ENCODE assay signal across 18 cellular contexts in the genomic region with DNA sequence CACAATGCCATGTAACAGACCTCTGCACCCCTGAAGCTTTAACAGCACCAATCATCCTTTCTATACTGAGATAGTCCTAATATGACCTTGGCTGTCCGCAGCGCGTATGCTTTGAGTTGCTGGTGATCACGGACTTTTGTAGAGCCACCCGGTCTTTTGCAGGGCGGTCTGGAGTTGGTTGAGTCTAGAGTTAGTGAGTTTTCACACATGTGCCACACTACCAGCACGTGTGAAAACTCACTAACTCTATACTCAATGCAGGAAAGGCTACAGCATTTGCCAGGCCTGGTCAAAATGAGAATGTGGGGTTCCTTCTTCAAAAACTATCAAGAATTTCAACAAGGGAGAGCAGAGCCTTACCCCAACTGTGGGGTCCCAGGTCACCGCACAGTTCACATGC. TPM values are rescaled to one million over a fixed set of nuclear protein-coding genes. Genes with fewer than 3 reads are reported as not detected.
DNase-seq lines count a peak whose midpoint lies in the region; ATAC-seq and TF ChIP-seq lines count a peak whose summit lies in the region.
"Had no signal": no experiment of that assay in that cellular context is flagged by ENCODE, and none has a peak within 500 bp of the region (broad histone marks: within the 10 kb centered on the region; RNA-seq: fewer than 3 reads in every experiment).

No MANE protein-coding gene starts in this region.

- no peak overlapping the region for H3K4me2 ChIP-seq in PC-3 (ENCODE audit: low read length)
- H3K4me2 ChIP-seq: A549 had no signal

- POLR2A ChIA-PET in PC-3 (lab: Charles Lee; ENCODE audit: unreplicated experiment): no interaction called here

- H3K79me2 ChIP-seq in ACC112 (ENCODE audit: control insufficient read depth, insufficient read depth, low read length, unreplicated experiment) (peaks cover 11% of the 10 kb centered on the region), PC-3 (ENCODE audit: low read length) (no peaks in the 10 kb centered on the region)

- no peak overlapping the region for H2AFZ ChIP-seq in ACC112 (ENCODE audit: low read length, unreplicated experiment)
- H2AFZ ChIP-seq in PC-3 (ENCODE audit: low read length): no peak overlapping the region

- no peak overlapping the region for H3K4me3 Mint-ChIP-seq in natural killer cell treated with Interleukin-12 subunit alpha and Interleukin-12 subunit beta and Interleukin-15 and Interleukin-18, amount 100 ng/mL, for 72 hours
- H3K4me3 Mint-ChIP-seq in T-helper 2 cell treated with Interferon-gamma antibody and Interleukin-4, amounts not matched to agents 5 μg/mL and 100 μg/mL, for 36 hours: no peak overlapping the region
- H3K4me3 Mint-ChIP-seq: CD4-positive, CD25-positive, alpha-beta regulatory T cell; CD8-positive, alpha-beta T cell had no signal

- H3K36me3 ChIP-seq in ACC112 (ENCODE audit: insufficient read depth, low read length): 0 out of 2 replicates have a peak, but pooled peaks cover 3% of the 10 kb centered on the region
- H3K36me3 ChIP-seq in PC-3 (ENCODE audit: low read depth, low read length): no peaks in the 10 kb centered on the region
- H3K36me3 ChIP-seq in iPS-18a (ENCODE audit: control insufficient read depth, low read depth, low read length): peaks cover 6% of the 10 kb centered on the region

- H3K4me3 ChIP-seq in ACC112 (ENCODE audit: low read depth, low read length) (no peak overlapping the region), PC-3 (ENCODE audit: low read length) (no peak overlapping the region), iPS-18a (ENCODE audit: low read length) (no peak overlapping the region)
- H3K4me3 ChIP-seq: A549 had no signal

- DNase-seq in PC-3: no peak
- DNase-seq in natural killer cell treated with Interleukin-12 subunit alpha and Interleukin-12 subunit beta and Interleukin-15 and Interleukin-18, amount 100 ng/mL, for 72 hours (ENCODE audit: low spot score): no peak
- DNase-seq in T-helper 2 cell treated with Interferon-gamma antibody and Interleukin-4, amounts not matched to agents 5 μg/mL and 100 μg/mL, for 36 hours (ENCODE audit: low spot score): no peak
- DNase-seq in HUDEP-2 (lab: John Stamatoyannopoulos, UW; ENCODE audit: unreplicated experiment in 76 of 76): no peak
- no peak for DNase-seq in activated T-cell treated with anti-CD3 and anti-CD28 coated beads, Interleukin-2, amount 50 U/mL, for 48 hours
- DNase-seq: 8988T; C1 segment of cervical spinal cord; Caco-2; CD4-positive, CD25-positive, alpha-beta regulatory T cell; CD8-positive, alpha-beta T cell; DMS153; DND-41; GOT3; HCEC 1CT had no signal

- H3K27me3 Mint-ChIP-seq in natural killer cell treated with Interleukin-12 subunit alpha and Interleukin-12 subunit beta and Interleukin-15 and Interleukin-18, amount 100 ng/mL, for 72 hours: peaks cover 0 to 17% of the 10 kb centered on the region in 2 donors
- H3K27me3 Mint-ChIP-seq in T-helper 2 cell treated with Interferon-gamma antibody and Interleukin-4, amounts not matched to agents 5 μg/mL and 100 μg/mL, for 36 hours (ENCODE audit: low read depth): no peaks in the 10 kb centered on the region
- H3K27me3 Mint-ChIP-seq: CD4-positive, CD25-positive, alpha-beta regulatory T cell had no signal

- H3K4me1 Mint-ChIP-seq in natural killer cell treated with Interleukin-12 subunit alpha and Interleukin-12 subunit beta and Interleukin-15 and Interleukin-18, amount 100 ng/mL, for 72 hours (ENCODE audit: low read depth in 2 of 2): peaks cover 48 to 54% of the 10 kb centered on the region in 2 donors
- no peaks in the 10 kb centered on the region for H3K4me1 Mint-ChIP-seq in T-helper 2 cell treated with Interferon-gamma antibody and Interleukin-4, amounts not matched to agents 5 μg/mL and 100 μg/mL, for 36 hours (ENCODE audit: low read depth)

- no peaks in the 10 kb centered on the region for H3K27me3 ChIP-seq in ACC112 (ENCODE audit: insufficient read depth, low read length)
- no peaks in the 10 kb centered on the region for H3K27me3 ChIP-seq in PC-3 (ENCODE audit: low read length)
- no peaks in the 10 kb centered on the region for H3K27me3 ChIP-seq in iPS-18a (ENCODE audit: control insufficient read depth, insufficient read depth, low read length)

- 0 out of 2 replicates have a peak overlapping the region, but pooled peaks have one; percentile 98 for H3K27ac ChIP-seq in ACC112 (ENCODE audit: low read depth, low read length)
- H3K27ac ChIP-seq in PC-3 (ENCODE audit: low read length): 0 out of 2 replicates have a peak overlapping the region, but pooled peaks have one; percentile 92
- H3K27ac ChIP-seq in iPS-18a (ENCODE audit: low read length): peak overlapping the region; percentile 15
- H3K27ac ChIP-seq: A549 had no signal

- intact Hi-C loops in PC-3 (cut with micrococcal nuclease): no loop called here

- BruUV-seq in PC-3 (replicated peaks; lab: Mats Ljungman, UMichigan): no TSS peak

- TF ChIP-seq CTCF in PC-3 (conservative IDR thresholded peaks at IDR 0.05; ENCODE audit: low read depth, low read length): no peak

- no peaks in the 10 kb centered on the region for H3K9me3 ChIP-seq in PC-3 (ENCODE audit: low read length)
- no peaks in the 10 kb centered on the region for H3K9me3 ChIP-seq in iPS-18a (ENCODE audit: control insufficient read depth, low read depth, low read length)
- H3K9me3 ChIP-seq: A549, Caco-2 had no signal

- no peaks in the 10 kb centered on the region for H3K9me3 Mint-ChIP-seq in natural killer cell treated with Interleukin-12 subunit alpha and Interleukin-12 subunit beta and Interleukin-15 and Interleukin-18, amount 100 ng/mL, for 72 hours
- H3K9me3 Mint-ChIP-seq in T-helper 2 cell treated with Interferon-gamma antibody and Interleukin-4, amounts not matched to agents 5 μg/mL and 100 μg/mL, for 36 hours: no peaks in the 10 kb centered on the region
- H3K9me3 Mint-ChIP-seq: CD4-positive, CD25-positive, alpha-beta regulatory T cell; CD8-positive, alpha-beta T cell had no signal

- H3K36me3 Mint-ChIP-seq in natural killer cell treated with Interleukin-12 subunit alpha and Interleukin-12 subunit beta and Interleukin-15 and Interleukin-18, amount 100 ng/mL, for 72 hours: peaks cover 9% of the 10 kb centered on the region
- H3K36me3 Mint-ChIP-seq in T-helper 2 cell treated with Interferon-gamma antibody and Interleukin-4, amounts not matched to agents 5 μg/mL and 100 μg/mL, for 36 hours (ENCODE audit: low read depth): peaks cover 8% of the 10 kb centered on the region
- H3K36me3 Mint-ChIP-seq: CD8-positive, alpha-beta T cell had no signal

- no peak overlapping the region for H3K9ac ChIP-seq in PC-3 (ENCODE audit: low read length)
- no peak overlapping the region for H3K9ac ChIP-seq in iPS-18a (ENCODE audit: low read length)

- H3F3A ChIP-seq in PC-3 (ENCODE audit: low read length, unreplicated experiment): no peaks in the 10 kb centered on the region

- no peaks in the 10 kb centered on the region for H4K20me1 ChIP-seq in PC-3 (ENCODE audit: low read length)

- no peak overlapping the region for H3K27ac Mint-ChIP-seq in natural killer cell treated with Interleukin-12 subunit alpha and Interleukin-12 subunit beta and Interleukin-15 and Interleukin-18, amount 100 ng/mL, for 72 hours
- no peak overlapping the region for H3K27ac Mint-ChIP-seq in T-helper 2 cell treated with Interferon-gamma antibody and Interleukin-4, amounts not matched to agents 5 μg/mL and 100 μg/mL, for 36 hours
- H3K27ac Mint-ChIP-seq: CD8-positive, alpha-beta T cell had no signal

- ATAC-seq in PC-3 (no peak), HG02885 (IDR thresholded peaks at IDR 0.05; ENCODE audit: poor library complexity, unreplicated experiment) (no peak)
- peak; percentile 34 to 62 for ATAC-seq in natural killer cell treated with Interleukin-12 subunit alpha and Interleukin-12 subunit beta and Interleukin-15 and Interleukin-18, amount 100 ng/mL, for 72 hours
- ATAC-seq: A549; CD8-positive, alpha-beta T cell had no signal

- no peaks in the 10 kb centered on the region for H3K9me2 ChIP-seq in PC-3 (replicated peaks; ENCODE audit: low read length)

- CTCF ChIA-PET in PC-3 (lab: Charles Lee): no interaction called here

- peaks cover 16% of the 10 kb centered on the region for H3K4me1 ChIP-seq in ACC112 (ENCODE audit: control insufficient read depth, insufficient read depth, low read length, unreplicated experiment)
- H3K4me1 ChIP-seq in PC-3 (ENCODE audit: insufficient read depth, low read length): peaks cover 17% of the 10 kb centered on the region
- peaks cover 26% of the 10 kb centered on the region for H3K4me1 ChIP-seq in iPS-18a (ENCODE audit: control insufficient read depth, low read depth, low read length)
- H3K4me1 ChIP-seq: Caco-2 had no signal

RNA-seq across cellular contexts. Expression of gene AGPAT4, which starts 14.6 kb away (rescaled TPM):
- 3.8 and 3.9 TPM in 2 replicates for total RNA-seq in PC-3 (2014; rRNA removed)
- 10 to 100 TPM in 1 of 2 donors, 1 to 10 TPM in 1; 7.6 to 12.1 TPM for total RNA-seq in natural killer cell treated with Interleukin-12 subunit alpha and Interleukin-12 subunit beta and Interleukin-15 and Interleukin-18, amount 100 ng/mL, for 72 hours

Comparison
In these comparisons a context has a peak if more than half of its experiments do, and no peak if none do; other contexts are left out.
1. H3K27ac ChIP-seq: peak in every context shown above with its lines; median percentile 98 in ACC112; 92 in PC-3; 15 in iPS-18a.
2. ATAC-seq: peak in natural killer cell treated with Interleukin-12 subunit alpha and Interleukin-12 subunit beta and Interleukin-15 and Interleukin-18, amount 100 ng/mL, for 72 hours (2 of 2); none in PC-3 (single experiment) and HG02885 (single experiment).